ENCODE assay signal across 40 cellular contexts in genomic region chr1:157218671-157219070, GRCh38.
"Had no signal": no experiment of that assay in that cellular context is flagged by ENCODE, and none has a peak within 500 bp of the region (broad histone marks: within the 10 kb centered on the region; RNA-seq: fewer than 3 reads in every experiment).

No MANE protein-coding gene starts in this region.

- H3K4me3 ChIP-seq: adrenal gland, ascending aorta, body of pancreas, breast epithelium, cardiac muscle cell had no signal

- ATAC-seq: activated naive CD4-positive, alpha-beta T cell treated with anti-CD3 and anti-CD28 coated beads, Interleukin-2, amount 50 U/mL, for 72 hours; activated naive CD8-positive, alpha-beta T cell treated with anti-CD3 and anti-CD28 coated beads, Interleukin-2, amount 50 U/mL, for 24 hours; activated T-cell treated with anti-CD3 and anti-CD28 coated beads, Interleukin-2, amount 50 U/mL, for 4 hours; activated T-cell treated with anti-CD3 and anti-CD28 coated beads, Interleukin-2, amount 50 U/mL, for 72 hours; activated T-helper 17 cell treated with anti-CD3 and anti-CD28 coated beads, Interleukin-2, amount 50 U/mL, for 72 hours; body of pancreas had no signal

- H3K36me3 Mint-ChIP-seq: activated naive CD4-positive, alpha-beta T cell treated with anti-CD3 and anti-CD28 coated beads, Interleukin-2, amount 10 ng/mL, durations not matched to agents 7 days and 5 days; activated naive CD8-positive, alpha-beta T cell treated with anti-CD3 and anti-CD28 coated beads for 36 hours; activated naive CD8-positive, alpha-beta T cell treated with anti-CD3 and anti-CD28 coated beads, Interleukin-2, amount 10 ng/mL, durations not matched to agents 7 days and 5 days; brain had no signal

- H3K36me3 ChIP-seq: adrenal gland, ascending aorta, brain microvascular endothelial cell, breast epithelium, cardiac muscle cell had no signal

- H3K9me3 ChIP-seq: adrenal gland had no signal

- H3K4me1 ChIP-seq: adrenal gland, ascending aorta, body of pancreas, breast epithelium had no signal

- H3K27me3 ChIP-seq: adrenal gland, ascending aorta, body of pancreas, brain microvascular endothelial cell, breast epithelium, cardiac muscle cell had no signal

- H3K4me1 Mint-ChIP-seq: activated naive CD4-positive, alpha-beta T cell treated with anti-CD3 and anti-CD28 coated beads, Interleukin-2, amount 10 ng/mL, durations not matched to agents 7 days and 5 days; activated naive CD4-positive, alpha-beta T cell treated with anti-CD3 and anti-CD28 coated beads, Interleukin-2, amount 50 U/mL, for 24 hours; activated naive CD8-positive, alpha-beta T cell treated with anti-CD3 and anti-CD28 coated beads for 36 hours; activated naive CD8-positive, alpha-beta T cell treated with anti-CD3 and anti-CD28 coated beads, Interleukin-2, amount 10 ng/mL, durations not matched to agents 7 days and 5 days; activated naive CD8-positive, alpha-beta T cell treated with anti-CD3 and anti-CD28 coated beads, Interleukin-2, amount 50 U/mL, for 24 hours; activated T-helper 17 cell treated with anti-CD3 and anti-CD28 coated beads, Interleukin-2, amount 50 U/mL, for 72 hours; brain; central memory CD8-positive, alpha-beta T cell had no signal

- H3K27ac ChIP-seq: adrenal gland, ascending aorta, body of pancreas, brain microvascular endothelial cell, breast epithelium, cardiac muscle cell had no signal

- H3K4me3 Mint-ChIP-seq: activated naive CD4-positive, alpha-beta T cell treated with anti-CD3 and anti-CD28 coated beads for 36 hours; activated naive CD4-positive, alpha-beta T cell treated with anti-CD3 and anti-CD28 coated beads, Interleukin-2, amount 10 ng/mL, durations not matched to agents 7 days and 5 days; activated naive CD4-positive, alpha-beta T cell treated with anti-CD3 and anti-CD28 coated beads, Interleukin-2, amount 50 U/mL, for 24 hours; activated naive CD8-positive, alpha-beta T cell; activated naive CD8-positive, alpha-beta T cell treated with anti-CD3 and anti-CD28 coated beads for 36 hours; activated naive CD8-positive, alpha-beta T cell treated with anti-CD3 and anti-CD28 coated beads, Interleukin-2, amount 10 ng/mL, durations not matched to agents 7 days and 5 days; activated naive CD8-positive, alpha-beta T cell treated with anti-CD3 and anti-CD28 coated beads, Interleukin-2, amount 50 U/mL, for 24 hours; activated T-cell treated with anti-CD3 and anti-CD28 coated beads, Interleukin-2, amount 50 U/mL, for 24 hours; activated T-cell treated with anti-CD3 and anti-CD28 coated beads, Interleukin-2, amount 50 U/mL, for 4 hours; activated T-cell treated with anti-CD3 and anti-CD28 coated beads, Interleukin-2, amount 50 U/mL, for 72 hours; activated T-helper 1 cell treated with anti-CD3 and anti-CD28 coated beads, Interleukin-12 subunit alpha, Interleukin-12 subunit beta, Interleukin-2, Interleukin-4 antibody, amounts not matched to agents 30 ng/mL and 10 ng/mL and 1 ng/mL, durations not matched to agents 14 hours and 24 hours and 36 hours; activated T-helper 17 cell treated with anti-CD3 and anti-CD28 coated beads, Interleukin-2, amount 50 U/mL, for 72 hours; brain; central memory CD8-positive, alpha-beta T cell had no signal

- DNase-seq: activated effector memory CD4-positive, alpha-beta T cell treated with anti-CD3 and anti-CD28 coated beads, Interleukin-2, amount 50 U/mL, for 16 hours; activated effector memory CD4-positive, alpha-beta T cell treated with Interleukin-2 at 50 U/mL for 16 hours; activated gamma-delta T cell; activated gamma-delta T cell treated with Interleukin-2 at 50 U/mL for 16 hours; activated naive CD4-positive, alpha-beta T cell; activated naive CD4-positive, alpha-beta T cell treated with anti-CD3 and anti-CD28 coated beads for 36 hours; activated naive CD4-positive, alpha-beta T cell treated with anti-CD3 and anti-CD28 coated beads, Interleukin-2, amount 10 ng/mL, durations not matched to agents 7 days and 5 days; activated naive CD4-positive, alpha-beta T cell treated with anti-CD3 and anti-CD28 coated beads, Interleukin-2, amount 50 U/mL, for 16 hours; activated naive CD4-positive, alpha-beta T cell treated with Interleukin-2 at 50 U/mL for 16 hours; activated naive CD8-positive, alpha-beta T cell treated with anti-CD3 and anti-CD28 coated beads for 36 hours; activated naive CD8-positive, alpha-beta T cell treated with anti-CD3 and anti-CD28 coated beads, Interleukin-2, amount 10 ng/mL, durations not matched to agents 7 days and 5 days; activated naive CD8-positive, alpha-beta T cell treated with anti-CD3 and anti-CD28 coated beads, Interleukin-2, amount 50 U/mL, for 24 hours; activated T-cell treated with anti-CD3 and anti-CD28 coated beads for 4 hours; activated T-cell treated with anti-CD3 and anti-CD28 coated beads, Interleukin-2, amount 50 U/mL, for 1 hour; activated T-cell treated with anti-CD3 and anti-CD28 coated beads, Interleukin-2, amount 50 U/mL, for 24 hours; activated T-cell treated with anti-CD3 and anti-CD28 coated beads, Interleukin-2, amount 50 U/mL, for 4 hours; activated T-cell treated with anti-CD3 and anti-CD28 coated beads, Interleukin-2, amount 50 U/mL, for 48 hours; activated T-cell treated with anti-CD3 and anti-CD28 coated beads, Interleukin-2, amount 50 U/mL, for 72 hours; adrenal gland; amniotic stem cell; amygdala; anterior cingulate cortex; aorta; body of pancreas; brain microvascular endothelial cell; caudate nucleus; central memory CD4-positive, alpha-beta T cell; cerebellar nuclear complex had no signal

- FAIRE-seq: astrocyte, bronchial epithelial cell had no signal

- H3K27ac Mint-ChIP-seq: activated naive CD4-positive, alpha-beta T cell treated with anti-CD3 and anti-CD28 coated beads for 36 hours; activated naive CD4-positive, alpha-beta T cell treated with anti-CD3 and anti-CD28 coated beads, Interleukin-2, amount 10 ng/mL, durations not matched to agents 7 days and 5 days; activated naive CD4-positive, alpha-beta T cell treated with anti-CD3 and anti-CD28 coated beads, Interleukin-2, amount 50 U/mL, for 24 hours; activated naive CD8-positive, alpha-beta T cell; activated naive CD8-positive, alpha-beta T cell treated with anti-CD3 and anti-CD28 coated beads for 36 hours; activated naive CD8-positive, alpha-beta T cell treated with anti-CD3 and anti-CD28 coated beads, Interleukin-2, amount 10 ng/mL, durations not matched to agents 7 days and 5 days; activated naive CD8-positive, alpha-beta T cell treated with anti-CD3 and anti-CD28 coated beads, Interleukin-2, amount 50 U/mL, for 24 hours; activated T-cell treated with anti-CD3 and anti-CD28 coated beads, Interleukin-2, amount 50 U/mL, for 24 hours; activated T-cell treated with anti-CD3 and anti-CD28 coated beads, Interleukin-2, amount 50 U/mL, for 72 hours; activated T-helper 1 cell treated with anti-CD3 and anti-CD28 coated beads, Interleukin-12 subunit alpha, Interleukin-12 subunit beta, Interleukin-2, Interleukin-4 antibody, amounts not matched to agents 30 ng/mL and 10 ng/mL and 1 ng/mL, durations not matched to agents 14 hours and 24 hours and 36 hours; activated T-helper 17 cell treated with anti-CD3 and anti-CD28 coated beads, Interleukin-2, amount 50 U/mL, for 72 hours; brain had no signal
